9 cellular contexts compared by ENCODE assay signal in genomic region chr15:55408976-55409375, GRCh38. TPM values are rescaled to one million over a fixed set of nuclear protein-coding genes. Genes with fewer than 3 reads are reported as not detected.
DNase-seq lines count a peak whose midpoint lies in the region; ATAC-seq and TF ChIP-seq lines count a peak whose summit lies in the region.
"Not testable (repeated sequence)": the region's sequence is repeated elsewhere in the genome, so short reads cannot be mapped to it uniquely, and the experiment has no call there.
"Had no signal": no experiment of that assay in that cellular context is flagged by ENCODE, and none has a peak within 500 bp of the region (broad histone marks: within the 10 kb centered on the region; RNA-seq: fewer than 3 reads in every experiment).

No MANE protein-coding gene starts in this region.

- intact Hi-C loops in adrenal gland (cut with DNase I), result not testable (repeated sequence)

- not testable (repeated sequence) for H3K36me3 Mint-ChIP-seq in T-helper 17 cell (ENCODE audit: low read depth); stimulated activated naive CD8-positive, alpha-beta T cell treated with anti-CD3 and anti-CD28 coated beads, Interleukin-15, Interleukin-2, amounts not matched to agents 100 ng/mL and 50 ng/mL, for 24 hours (ENCODE audit: low read depth)

- not testable (repeated sequence) for TF ChIP-seq POLR2A in adrenal gland (IDR thresholded peaks at IDR 0.05)

- POLR2A ChIA-PET in BJ (lab: Charles Lee), result not testable (repeated sequence)

- not testable (repeated sequence) for TF ChIP-seq EP300 in neural cell (conservative IDR thresholded peaks at IDR 0.05; ENCODE audit: poor library complexity, severe bottlenecking)

- not testable (repeated sequence) for TF ChIP-seq CTCF in BJ (IDR thresholded peaks at IDR 0.05; ENCODE audit: insufficient read depth, low read depth, low read length); adrenal gland (IDR thresholded peaks at IDR 0.05); neural cell (IDR thresholded peaks at IDR 0.05; ENCODE audit: poor library complexity, severe bottlenecking)

- not testable (repeated sequence) for H3K79me2 ChIP-seq in neural cell (replicated peaks; ENCODE audit: insufficient read depth, low read length)

- H3K27me3 Mint-ChIP-seq in T-helper 17 cell; stimulated activated naive CD8-positive, alpha-beta T cell treated with anti-CD3 and anti-CD28 coated beads, Interleukin-15, Interleukin-2, amounts not matched to agents 100 ng/mL and 50 ng/mL, for 24 hours: not testable (repeated sequence)

- H3K27me3 ChIP-seq in BJ (ENCODE audit: control insufficient read depth, insufficient read depth, low read length); HUES6 (ENCODE audit: control insufficient read depth, insufficient read depth, low read length); adrenal gland; endocrine pancreas (ENCODE audit: control insufficient read depth, insufficient read depth, low read length); neural cell (ENCODE audit: insufficient read depth, low read depth, low read length): not testable (repeated sequence)

- not testable (repeated sequence) for H4K20me1 ChIP-seq in neural cell (ENCODE audit: insufficient read depth)

- ATAC-seq in T-helper 17 cell, result not testable (repeated sequence)

- not testable (repeated sequence) for H3K4me1 ChIP-seq in HUES6 (ENCODE audit: control insufficient read depth, insufficient read depth, low read length); endocrine pancreas (ENCODE audit: control insufficient read depth, insufficient read depth, low read length)
- H3K4me1 ChIP-seq in adrenal gland (replicated peaks in 1 of 2), result peaks cover 7 to 22% of the 10 kb centered on the region in 2 donors

- 56 to 64% (median 59%) methylated on average over 14 of the region's 14 CpGs for WGBS in adrenal gland, 4 donors

- H3K9ac ChIP-seq in HUES6 (ENCODE audit: low read length) (peak overlapping the region; percentile 45), endocrine pancreas (ENCODE audit: control insufficient read depth, insufficient read depth, low read length) (peak overlapping the region; percentile 79), neural cell (ENCODE audit: low read length) (peak overlapping the region; percentile 91)

- 0 out of 2 replicates have a peak overlapping the region, but pooled peaks have one; percentile 42 for H3K27ac ChIP-seq in HUES6 (ENCODE audit: low read depth, low read length)
- H3K27ac ChIP-seq in adrenal gland, result peak overlapping the region in 4 of 5 donors; percentile 16 to 96 (median 74)
- H3K27ac ChIP-seq in neural cell (ENCODE audit: low read length), result peak overlapping the region; percentile 89

- not testable (repeated sequence) for H3K36me3 ChIP-seq in BJ (ENCODE audit: control insufficient read depth, insufficient read depth, low read length); HUES6 (ENCODE audit: control insufficient read depth, insufficient read depth, low read length); adrenal gland (replicated peaks in 1 of 2); endocrine pancreas (ENCODE audit: control insufficient read depth, insufficient read depth, low read length); neural cell (ENCODE audit: insufficient read depth, low read length)

- CTCF ChIA-PET in BJ (lab: Yijun Ruan, JAX), result interaction anchor here (0.6 to 2.4 kb wide), 9 partner anchors 10 to 617 kb away, joined by 3 to 20 read pairs (median 6); no protein-coding TSS in a partner anchor

- H3K4me2 ChIP-seq in neural cell (ENCODE audit: low read length), result peak overlapping the region; percentile 86

- not testable (repeated sequence) for TF ChIP-seq RAD21 in neural cell (conservative IDR thresholded peaks at IDR 0.05)

- H2AFZ ChIP-seq in neural cell (ENCODE audit: low read depth, low read length), result peak overlapping the region; percentile 59

- H3F3A ChIP-seq in neural cell (ENCODE audit: insufficient read depth, low read length, poor library complexity, severe bottlenecking), result not testable (repeated sequence)

- peaks cover 15% of the 10 kb centered on the region for H3K4me1 Mint-ChIP-seq in T-helper 17 cell
- H3K4me1 Mint-ChIP-seq in stimulated activated naive CD8-positive, alpha-beta T cell treated with anti-CD3 and anti-CD28 coated beads, Interleukin-15, Interleukin-2, amounts not matched to agents 100 ng/mL and 50 ng/mL, for 24 hours (ENCODE audit: low read depth), result peaks cover 30% of the 10 kb centered on the region

- DNase-seq in BJ (ENCODE audit: low read depth); T-helper 17 cell; adrenal gland: not testable (repeated sequence)

- H3K9me2 ChIP-seq in neural cell (ENCODE audit: insufficient read depth, low read length), result not testable (repeated sequence)

- H3K9me3 Mint-ChIP-seq in stimulated activated naive CD8-positive, alpha-beta T cell treated with anti-CD3 and anti-CD28 coated beads, Interleukin-15, Interleukin-2, amounts not matched to agents 100 ng/mL and 50 ng/mL, for 24 hours, result not testable (repeated sequence)

- H3K4me3 ChIP-seq in BJ (ENCODE audit: low read depth, low read length) (peak overlapping the region; percentile 81), HUES6 (ENCODE audit: low read depth, low read length) (peak overlapping the region; percentile 83), adrenal gland (peak overlapping the region in 3 of 4 donors; percentile 27 to 82 (median 69)), endocrine pancreas (ENCODE audit: control insufficient read depth, insufficient read depth, low read length) (peak overlapping the region; percentile 97), iPS-18c (ENCODE audit: insufficient read depth, low read depth, low read length) (peak overlapping the region; percentile 90), neural cell (ENCODE audit: low read length) (peak overlapping the region; percentile 95)

- peak overlapping the region; percentile 94 for H3K27ac Mint-ChIP-seq in T-helper 17 cell
- H3K27ac Mint-ChIP-seq in stimulated activated naive CD8-positive, alpha-beta T cell treated with anti-CD3 and anti-CD28 coated beads, Interleukin-15, Interleukin-2, amounts not matched to agents 100 ng/mL and 50 ng/mL, for 24 hours, result not testable (repeated sequence)

- H3K9me3 ChIP-seq in HUES6 (ENCODE audit: control insufficient read depth, insufficient read depth, low read depth, low read length); T-helper 17 cell (ENCODE audit: control insufficient read depth, low read length, poor library complexity, severe bottlenecking); adrenal gland (replicated peaks in 1 of 3); endocrine pancreas (ENCODE audit: control insufficient read depth, low read length); iPS-18c (ENCODE audit: control insufficient read depth, insufficient read depth, low read length); neural cell (ENCODE audit: low read length): not testable (repeated sequence)

- not testable (repeated sequence) for H3K4me3 Mint-ChIP-seq in T-helper 17 cell
- H3K4me3 Mint-ChIP-seq in stimulated activated naive CD8-positive, alpha-beta T cell treated with anti-CD3 and anti-CD28 coated beads, Interleukin-15, Interleukin-2, amounts not matched to agents 100 ng/mL and 50 ng/mL, for 24 hours, result peak overlapping the region; percentile 89

RNA-seq across cellular contexts. Expression of gene PIERCE2, which starts 0.7 kb away (rescaled TPM):
- polyA plus RNA-seq in BJ (2011; rRNA removed) (1.4 and 2.8 TPM in 2 replicates), adrenal gland (1 to 10 TPM; 3.5 to 6.5 (median 4.3) TPM), neural cell (10.2 and 13.1 TPM in 2 replicates)
- polyA minus RNA-seq in BJ (2011; rRNA and poly(A)+ RNA removed), result not detected in 2 replicates
- total RNA-seq in T-helper 17 cell (under 1 TPM in 1 of 2 donors, not detected in 1; 0.97 TPM), adrenal gland (1 to 10 TPM in 6 of 8 donors, under 1 TPM in 2; 0.75 to 6.4 (median 1.7) TPM)
- polyA minus RNA-seq in neural cell, result 5.6 and 7.5 TPM in 2 replicates
- total RNA-seq: activated CD8-positive, alpha-beta memory T cell treated with anti-CD3 and anti-CD28 coated beads for 36 hours had no signal

RNA-seq across cellular contexts. Expression of gene CCPG1, which starts 0.8 kb away (rescaled TPM):
- polyA plus RNA-seq in BJ (2011; rRNA removed) (33.8 and 79.0 TPM in 2 replicates), adrenal gland (100 to 1,000 TPM in 1 of 3 donors, 10 to 100 TPM in 2; 19.5 to 102 (median 21.6) TPM), neural cell (52.6 and 64.2 TPM in 2 replicates)
- polyA minus RNA-seq in BJ (2011; rRNA and poly(A)+ RNA removed), result 18.6 and 19.6 TPM in 2 replicates
- total RNA-seq in T-helper 17 cell (10 to 100 TPM; 25.6 to 28.2 TPM), adrenal gland (10 to 100 TPM; 44.4 to 85.7 (median 71.3) TPM)
- 53.6 and 55.3 TPM in 2 replicates for polyA minus RNA-seq in neural cell
